ENCODE assay signal across 34 cellular contexts in genomic region chr2:193868132-193868531, GRCh38.
"Had no signal": no experiment of that assay in that cellular context is flagged by ENCODE, and none has a peak within 500 bp of the region (broad histone marks: within the 10 kb centered on the region; RNA-seq: fewer than 3 reads in every experiment).

No MANE protein-coding gene starts in this region.

- H3K9me3 ChIP-seq: adrenal gland, ascending aorta, body of pancreas had no signal

- H3K27me3 ChIP-seq: adrenal gland, ascending aorta, body of pancreas, brain microvascular endothelial cell, breast epithelium, cardiac muscle cell had no signal

- H3K36me3 ChIP-seq: adrenal gland, ascending aorta, brain microvascular endothelial cell, breast epithelium, cardiac muscle cell had no signal

- H3K4me3 ChIP-seq: adrenal gland, ascending aorta, body of pancreas, breast epithelium, cardiac muscle cell had no signal

- H3K27ac ChIP-seq: adrenal gland, ascending aorta, body of pancreas, brain microvascular endothelial cell, breast epithelium, cardiac muscle cell had no signal

- ATAC-seq: activated naive CD4-positive, alpha-beta T cell treated with anti-CD3 and anti-CD28 coated beads, Interleukin-2, amount 50 U/mL, for 72 hours; activated naive CD8-positive, alpha-beta T cell treated with anti-CD3 and anti-CD28 coated beads, Interleukin-2, amount 50 U/mL, for 24 hours; activated T-cell treated with anti-CD3 and anti-CD28 coated beads, Interleukin-2, amount 50 U/mL, for 4 hours; activated T-cell treated with anti-CD3 and anti-CD28 coated beads, Interleukin-2, amount 50 U/mL, for 72 hours; activated T-helper 17 cell treated with anti-CD3 and anti-CD28 coated beads, Interleukin-2, amount 50 U/mL, for 72 hours; body of pancreas had no signal

- H3K4me1 Mint-ChIP-seq: activated naive CD4-positive, alpha-beta T cell treated with anti-CD3 and anti-CD28 coated beads, Interleukin-2, amount 10 ng/mL, durations not matched to agents 7 days and 5 days; activated naive CD4-positive, alpha-beta T cell treated with anti-CD3 and anti-CD28 coated beads, Interleukin-2, amount 50 U/mL, for 24 hours; activated naive CD8-positive, alpha-beta T cell treated with anti-CD3 and anti-CD28 coated beads for 36 hours; activated naive CD8-positive, alpha-beta T cell treated with anti-CD3 and anti-CD28 coated beads, Interleukin-2, amount 10 ng/mL, durations not matched to agents 7 days and 5 days; activated naive CD8-positive, alpha-beta T cell treated with anti-CD3 and anti-CD28 coated beads, Interleukin-2, amount 50 U/mL, for 24 hours; activated T-helper 17 cell treated with anti-CD3 and anti-CD28 coated beads, Interleukin-2, amount 50 U/mL, for 72 hours; brain; central memory CD8-positive, alpha-beta T cell had no signal

- H3K27me3 Mint-ChIP-seq: activated naive CD4-positive, alpha-beta T cell treated with anti-CD3 and anti-CD28 coated beads, Interleukin-2, amount 10 ng/mL, durations not matched to agents 7 days and 5 days; activated naive CD4-positive, alpha-beta T cell treated with anti-CD3 and anti-CD28 coated beads, Interleukin-2, amount 50 U/mL, for 24 hours; activated naive CD8-positive, alpha-beta T cell; activated naive CD8-positive, alpha-beta T cell treated with anti-CD3 and anti-CD28 coated beads for 36 hours; activated naive CD8-positive, alpha-beta T cell treated with anti-CD3 and anti-CD28 coated beads, Interleukin-2, amount 10 ng/mL, durations not matched to agents 7 days and 5 days; activated naive CD8-positive, alpha-beta T cell treated with anti-CD3 and anti-CD28 coated beads, Interleukin-2, amount 50 U/mL, for 24 hours; activated T-cell treated with anti-CD3 and anti-CD28 coated beads, Interleukin-2, amount 50 U/mL, for 24 hours; activated T-helper 17 cell treated with anti-CD3 and anti-CD28 coated beads, Interleukin-2, amount 50 U/mL, for 72 hours; brain; central memory CD8-positive, alpha-beta T cell had no signal

- H3K27ac Mint-ChIP-seq: activated naive CD4-positive, alpha-beta T cell treated with anti-CD3 and anti-CD28 coated beads for 36 hours; activated naive CD4-positive, alpha-beta T cell treated with anti-CD3 and anti-CD28 coated beads, Interleukin-2, amount 10 ng/mL, durations not matched to agents 7 days and 5 days; activated naive CD4-positive, alpha-beta T cell treated with anti-CD3 and anti-CD28 coated beads, Interleukin-2, amount 50 U/mL, for 24 hours; activated naive CD4-positive, alpha-beta T cell treated with anti-CD3 and anti-CD28 coated beads, Interleukin-2, amount 50 U/mL, for 72 hours; activated naive CD8-positive, alpha-beta T cell; activated naive CD8-positive, alpha-beta T cell treated with anti-CD3 and anti-CD28 coated beads for 36 hours; activated naive CD8-positive, alpha-beta T cell treated with anti-CD3 and anti-CD28 coated beads, Interleukin-2, amount 10 ng/mL, durations not matched to agents 7 days and 5 days; activated naive CD8-positive, alpha-beta T cell treated with anti-CD3 and anti-CD28 coated beads, Interleukin-2, amount 50 U/mL, for 24 hours; activated T-cell treated with anti-CD3 and anti-CD28 coated beads, Interleukin-2, amount 50 U/mL, for 24 hours; activated T-cell treated with anti-CD3 and anti-CD28 coated beads, Interleukin-2, amount 50 U/mL, for 72 hours; activated T-helper 1 cell treated with anti-CD3 and anti-CD28 coated beads, Interleukin-12 subunit alpha, Interleukin-12 subunit beta, Interleukin-2, Interleukin-4 antibody, amounts not matched to agents 30 ng/mL and 10 ng/mL and 1 ng/mL, durations not matched to agents 14 hours and 24 hours and 36 hours; activated T-helper 17 cell treated with anti-CD3 and anti-CD28 coated beads, Interleukin-2, amount 50 U/mL, for 72 hours; activated T-helper 2 cell treated with anti-CD3 and anti-CD28 coated beads, Interferon-gamma antibody, Interleukin-2, Interleukin-4, amounts not matched to agents 10 μg/mL and 5 μg/mL and 100 μg/mL, durations not matched to agents 14 hours and 24 hours and 36 hours; brain had no signal

- H3K4me3 Mint-ChIP-seq: activated naive CD4-positive, alpha-beta T cell treated with anti-CD3 and anti-CD28 coated beads for 36 hours; activated naive CD4-positive, alpha-beta T cell treated with anti-CD3 and anti-CD28 coated beads, Interleukin-2, amount 10 ng/mL, durations not matched to agents 7 days and 5 days; activated naive CD4-positive, alpha-beta T cell treated with anti-CD3 and anti-CD28 coated beads, Interleukin-2, amount 50 U/mL, for 24 hours; activated naive CD8-positive, alpha-beta T cell; activated naive CD8-positive, alpha-beta T cell treated with anti-CD3 and anti-CD28 coated beads for 36 hours; activated naive CD8-positive, alpha-beta T cell treated with anti-CD3 and anti-CD28 coated beads, Interleukin-2, amount 10 ng/mL, durations not matched to agents 7 days and 5 days; activated naive CD8-positive, alpha-beta T cell treated with anti-CD3 and anti-CD28 coated beads, Interleukin-2, amount 50 U/mL, for 24 hours; activated T-cell treated with anti-CD3 and anti-CD28 coated beads, Interleukin-2, amount 50 U/mL, for 24 hours; activated T-cell treated with anti-CD3 and anti-CD28 coated beads, Interleukin-2, amount 50 U/mL, for 4 hours; activated T-cell treated with anti-CD3 and anti-CD28 coated beads, Interleukin-2, amount 50 U/mL, for 72 hours; activated T-helper 1 cell treated with anti-CD3 and anti-CD28 coated beads, Interleukin-12 subunit alpha, Interleukin-12 subunit beta, Interleukin-2, Interleukin-4 antibody, amounts not matched to agents 30 ng/mL and 10 ng/mL and 1 ng/mL, durations not matched to agents 14 hours and 24 hours and 36 hours; activated T-helper 17 cell treated with anti-CD3 and anti-CD28 coated beads, Interleukin-2, amount 50 U/mL, for 72 hours; brain; central memory CD8-positive, alpha-beta T cell had no signal

- DNase-seq: activated effector memory CD4-positive, alpha-beta T cell treated with anti-CD3 and anti-CD28 coated beads, Interleukin-2, amount 50 U/mL, for 16 hours; activated effector memory CD4-positive, alpha-beta T cell treated with Interleukin-2 at 50 U/mL for 16 hours; activated gamma-delta T cell; activated gamma-delta T cell treated with Interleukin-2 at 50 U/mL for 16 hours; activated naive CD4-positive, alpha-beta T cell; activated naive CD4-positive, alpha-beta T cell treated with anti-CD3 and anti-CD28 coated beads for 36 hours; activated naive CD4-positive, alpha-beta T cell treated with anti-CD3 and anti-CD28 coated beads, Interleukin-2, amount 10 ng/mL, durations not matched to agents 7 days and 5 days; activated naive CD4-positive, alpha-beta T cell treated with anti-CD3 and anti-CD28 coated beads, Interleukin-2, amount 50 U/mL, for 16 hours; activated naive CD4-positive, alpha-beta T cell treated with Interleukin-2 at 50 U/mL for 16 hours; activated naive CD8-positive, alpha-beta T cell treated with anti-CD3 and anti-CD28 coated beads for 36 hours; activated naive CD8-positive, alpha-beta T cell treated with anti-CD3 and anti-CD28 coated beads, Interleukin-2, amount 10 ng/mL, durations not matched to agents 7 days and 5 days; activated naive CD8-positive, alpha-beta T cell treated with anti-CD3 and anti-CD28 coated beads, Interleukin-2, amount 50 U/mL, for 24 hours; activated T-cell treated with anti-CD3 and anti-CD28 coated beads, Interleukin-2, amount 50 U/mL, for 1 hour; activated T-cell treated with anti-CD3 and anti-CD28 coated beads, Interleukin-2, amount 50 U/mL, for 24 hours; activated T-cell treated with anti-CD3 and anti-CD28 coated beads, Interleukin-2, amount 50 U/mL, for 4 hours; activated T-cell treated with anti-CD3 and anti-CD28 coated beads, Interleukin-2, amount 50 U/mL, for 48 hours; activated T-cell treated with anti-CD3 and anti-CD28 coated beads, Interleukin-2, amount 50 U/mL, for 72 hours; adrenal gland; amniotic stem cell; aorta; body of pancreas; brain microvascular endothelial cell; central memory CD4-positive, alpha-beta T cell had no signal

- H3K36me3 Mint-ChIP-seq: activated naive CD4-positive, alpha-beta T cell treated with anti-CD3 and anti-CD28 coated beads, Interleukin-2, amount 10 ng/mL, durations not matched to agents 7 days and 5 days; activated naive CD4-positive, alpha-beta T cell treated with anti-CD3 and anti-CD28 coated beads, Interleukin-2, amount 50 U/mL, for 24 hours; activated naive CD4-positive, alpha-beta T cell treated with anti-CD3 and anti-CD28 coated beads, Interleukin-2, amount 50 U/mL, for 72 hours; activated naive CD8-positive, alpha-beta T cell; activated naive CD8-positive, alpha-beta T cell treated with anti-CD3 and anti-CD28 coated beads for 36 hours; activated naive CD8-positive, alpha-beta T cell treated with anti-CD3 and anti-CD28 coated beads, Interleukin-2, amount 10 ng/mL, durations not matched to agents 7 days and 5 days; brain had no signal

- H3K9me3 Mint-ChIP-seq: activated naive CD4-positive, alpha-beta T cell treated with anti-CD3 and anti-CD28 coated beads for 36 hours; activated naive CD4-positive, alpha-beta T cell treated with anti-CD3 and anti-CD28 coated beads, Interleukin-2, amount 10 ng/mL, durations not matched to agents 7 days and 5 days; activated naive CD4-positive, alpha-beta T cell treated with anti-CD3 and anti-CD28 coated beads, Interleukin-2, amount 50 U/mL, for 24 hours; activated naive CD4-positive, alpha-beta T cell treated with anti-CD3 and anti-CD28 coated beads, Interleukin-2, amount 50 U/mL, for 72 hours; activated naive CD8-positive, alpha-beta T cell treated with anti-CD3 and anti-CD28 coated beads, Interleukin-2, amount 10 ng/mL, durations not matched to agents 7 days and 5 days; activated T-cell treated with anti-CD3 and anti-CD28 coated beads, Interleukin-2, amount 50 U/mL, for 4 hours; activated T-helper 1 cell treated with anti-CD3 and anti-CD28 coated beads, Interleukin-12 subunit alpha, Interleukin-12 subunit beta, Interleukin-2, Interleukin-4 antibody, amounts not matched to agents 30 ng/mL and 10 ng/mL and 1 ng/mL, durations not matched to agents 14 hours and 24 hours and 36 hours; activated T-helper 17 cell treated with anti-CD3 and anti-CD28 coated beads, Interleukin-2, amount 50 U/mL, for 72 hours; activated T-helper 2 cell treated with anti-CD3 and anti-CD28 coated beads, Interferon-gamma antibody, Interleukin-2, Interleukin-4, amounts not matched to agents 10 μg/mL and 5 μg/mL and 100 μg/mL, durations not matched to agents 14 hours and 24 hours and 36 hours; central memory CD8-positive, alpha-beta T cell had no signal

- H3K4me1 ChIP-seq: adrenal gland, ascending aorta, body of pancreas, breast epithelium had no signal
